12 cellular contexts compared by ENCODE assay signal in genomic region chr3:141240290-141241247, GRCh38. TPM values are rescaled to one million over a fixed set of nuclear protein-coding genes. Genes with fewer than 3 reads are reported as not detected.
DNase-seq lines count a peak whose midpoint lies in the region; ATAC-seq and TF ChIP-seq lines count a peak whose summit lies in the region.
"Had no signal": no experiment of that assay in that cellular context is flagged by ENCODE, and none has a peak within 500 bp of the region (broad histone marks: within the 10 kb centered on the region; RNA-seq: fewer than 3 reads in every experiment).

No MANE protein-coding gene starts in this region.

- H3K9ac ChIP-seq in DND-41 (ENCODE audit: low read depth, low read length): no peak overlapping the region

- no peaks in the 10 kb centered on the region for H3K9me3 ChIP-seq in DND-41 (ENCODE audit: insufficient read depth, low read length, severe bottlenecking)
- H3K9me3 ChIP-seq in KOPT-K1 (ENCODE audit: insufficient read depth, low read length, poor library complexity, severe bottlenecking): no peaks in the 10 kb centered on the region

- peaks cover 100% of the 10 kb centered on the region for H3K79me2 ChIP-seq in DND-41 (ENCODE audit: insufficient read depth, low read length)

- H3K4me1 ChIP-seq in DND-41 (ENCODE audit: insufficient read depth, low read length): peaks cover 79% of the 10 kb centered on the region

- ATAC-seq in DND-41 (ENCODE audit: insufficient read depth, low read depth) (peak; percentile 22; the same call in 2 of the 3 replicates), HG02885 (IDR thresholded peaks at IDR 0.05; ENCODE audit: poor library complexity, unreplicated experiment) (no peak)

- peak overlapping the region in 2 of 5 experiments; percentile 7 to 68 for H3K4me3 Mint-ChIP-seq in brain
- no peak overlapping the region for H3K4me3 Mint-ChIP-seq in osteocyte (ENCODE audit: unreplicated experiment)
- H3K4me3 Mint-ChIP-seq in T-helper 2 cell treated with Interferon-gamma antibody and Interleukin-4, amounts not matched to agents 5 μg/mL and 100 μg/mL, for 36 hours: no peak overlapping the region

- H4K20me1 ChIP-seq in DND-41 (ENCODE audit: insufficient read depth, low read length): peaks cover 80% of the 10 kb centered on the region

- peak overlapping the region; percentile 37 for H3K4me2 ChIP-seq in DND-41 (ENCODE audit: insufficient read depth, low read length)

- peaks cover 92% of the 10 kb centered on the region for H3K36me3 ChIP-seq in DND-41 (ENCODE audit: insufficient read depth, low read length)
- H3K36me3 ChIP-seq in KOPT-K1 (ENCODE audit: insufficient read depth, low read length): peaks cover 66% of the 10 kb centered on the region

- H3K36me3 Mint-ChIP-seq in brain (peaks cover 47% of the 10 kb centered on the region), osteocyte (ENCODE audit: unreplicated experiment) (peaks cover 9% of the 10 kb centered on the region)
- H3K36me3 Mint-ChIP-seq in T-helper 2 cell treated with Interferon-gamma antibody and Interleukin-4, amounts not matched to agents 5 μg/mL and 100 μg/mL, for 36 hours (ENCODE audit: low read depth): peaks cover 64% of the 10 kb centered on the region

- H3K27ac ChIP-seq in DND-41 (ENCODE audit: low read length) (peak overlapping the region; percentile 74), KOPT-K1 (ENCODE audit: low read depth, low read length, poor library complexity, severe bottlenecking) (peak overlapping the region; percentile 99)

- peak overlapping the region in 4 of 5 experiments; percentile 71 to 95 (median 89) for H3K27ac Mint-ChIP-seq in brain
- peak overlapping the region; percentile 7 for H3K27ac Mint-ChIP-seq in osteocyte (ENCODE audit: unreplicated experiment)
- no peak overlapping the region for H3K27ac Mint-ChIP-seq in T-helper 2 cell treated with Interferon-gamma antibody and Interleukin-4, amounts not matched to agents 5 μg/mL and 100 μg/mL, for 36 hours

- DNase-seq in DND-41 (peak; percentile 25), osteocyte (ENCODE audit: extremely low spot score, unreplicated experiment) (peak; percentile 27), DMS53 (lab: John Stamatoyannopoulos, UW) (no peak), middle frontal gyrus (ENCODE audit: extremely low spot score, low spot score) (no peak)
- DNase-seq in T-helper 2 cell treated with Interferon-gamma antibody and Interleukin-4, amounts not matched to agents 5 μg/mL and 100 μg/mL, for 36 hours (ENCODE audit: low spot score): no peak
- DNase-seq: activated CD4-positive, CD25-positive, alpha-beta regulatory T cell treated with anti-CD3 and anti-CD28 coated beads, Interleukin-2, amount 50 U/mL, for 72 hours; activated effector memory CD4-positive, alpha-beta T cell treated with Interleukin-2 at 50 U/mL for 16 hours; NCI-H1417 treated with DMSO at 0.1 percent for 48 hours; stimulated activated naive CD4-positive, alpha-beta T cell had no signal

- H3K9me3 Mint-ChIP-seq in brain: peaks cover 0 to 2% (median 0%) of the 10 kb centered on the region in 5 experiments
- H3K9me3 Mint-ChIP-seq in osteocyte (ENCODE audit: unreplicated experiment): no peaks in the 10 kb centered on the region
- H3K9me3 Mint-ChIP-seq in T-helper 2 cell treated with Interferon-gamma antibody and Interleukin-4, amounts not matched to agents 5 μg/mL and 100 μg/mL, for 36 hours: no peaks in the 10 kb centered on the region

- H3K27me3 ChIP-seq in DND-41 (ENCODE audit: insufficient read depth, low read length, poor library complexity): no peaks in the 10 kb centered on the region

- no peak for TF ChIP-seq CTCF in DND-41 (IDR thresholded peaks at IDR 0.05; ENCODE audit: borderline replicate concordance, extremely low read depth, low read length, poor library complexity, severe bottlenecking)
- TF ChIP-seq CTCF in brain (conservative IDR thresholded peaks at IDR 0.05): no peak
- no peak for TF ChIP-seq CTCF in osteocyte (IDR thresholded peaks at IDR 0.05)

- H3K4me1 Mint-ChIP-seq in brain (peaks cover 88% of the 10 kb centered on the region), osteocyte (ENCODE audit: unreplicated experiment) (peaks cover 32% of the 10 kb centered on the region)
- peaks cover 72% of the 10 kb centered on the region for H3K4me1 Mint-ChIP-seq in T-helper 2 cell treated with Interferon-gamma antibody and Interleukin-4, amounts not matched to agents 5 μg/mL and 100 μg/mL, for 36 hours (ENCODE audit: low read depth)

- H3K27me3 Mint-ChIP-seq in brain (peaks cover 6% of the 10 kb centered on the region), osteocyte (ENCODE audit: unreplicated experiment) (no peaks in the 10 kb centered on the region)
- H3K27me3 Mint-ChIP-seq in T-helper 2 cell treated with Interferon-gamma antibody and Interleukin-4, amounts not matched to agents 5 μg/mL and 100 μg/mL, for 36 hours (ENCODE audit: low read depth): no peaks in the 10 kb centered on the region

- H2AFZ ChIP-seq in DND-41 (ENCODE audit: low read depth, low read length): no peak overlapping the region

- no peak overlapping the region for H3K4me3 ChIP-seq in DND-41 (ENCODE audit: low read depth in 1 of 2, low read length in 2 of 2)

RNA-seq across cellular contexts. Expression of gene PXYLP1, which starts 8.9 kb away (rescaled TPM):
- 21.3 TPM for polyA plus RNA-seq in brain (ENCODE audit: insufficient read depth, low read depth, low replicate concordance)
- total RNA-seq in osteocyte: 21.2 and 21.9 TPM in 2 replicates

Comparison
In these comparisons a context has a peak if more than half of its experiments do, and no peak if none do; other contexts are left out.
1. DNase-seq: peak in DND-41 (single experiment) and osteocyte (single experiment); none in DMS53 (single experiment), T-helper 2 cell treated with Interferon-gamma antibody and Interleukin-4, amounts not matched to agents 5 μg/mL and 100 μg/mL, for 36 hours (single experiment) and middle frontal gyrus (single experiment).